In the genomic region with DNA sequence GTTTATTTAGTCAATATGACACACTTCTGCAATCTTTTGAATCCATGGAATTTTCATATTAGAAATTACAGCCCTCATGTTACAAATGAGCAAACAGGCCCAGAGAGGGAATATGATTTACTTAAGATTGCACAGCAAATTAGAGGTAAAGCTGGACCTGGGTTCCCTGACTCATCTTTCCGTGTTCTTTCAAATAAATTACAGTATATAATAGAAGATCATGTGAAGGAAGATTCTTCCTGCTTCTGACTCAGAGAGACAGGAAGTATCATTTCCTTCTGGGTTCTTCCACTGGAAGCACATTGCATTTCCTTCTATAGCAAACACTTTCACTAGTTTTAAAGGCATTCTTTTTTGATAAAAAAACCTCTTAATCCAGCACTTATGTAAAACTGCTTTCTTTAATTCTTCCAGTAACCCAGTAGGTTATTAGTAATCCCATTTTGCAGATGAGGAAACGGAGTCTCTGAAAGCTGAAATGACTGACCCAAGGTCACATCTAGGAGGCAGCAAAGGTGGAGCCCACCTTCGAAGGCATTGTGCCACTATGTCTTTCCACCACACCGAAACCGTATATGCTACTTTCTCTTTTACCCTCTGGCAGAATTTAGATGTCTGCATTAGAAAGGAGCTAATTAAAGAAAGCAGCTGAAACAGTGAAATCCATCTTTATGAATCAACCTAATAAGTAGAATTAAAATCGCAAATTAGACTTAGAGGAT, we compare ENCODE assay signal across 14 cellular contexts.
A peak's percentile ranks its signal among the peaks of the same experiment; 100 is the strongest.
DNase-seq lines count a peak whose midpoint lies in the region; ATAC-seq and TF ChIP-seq lines count a peak whose summit lies in the region.
"Had no signal": no experiment of that assay in that cellular context is flagged by ENCODE, and none has a peak within 500 bp of the region (broad histone marks: within the 10 kb centered on the region; RNA-seq: fewer than 3 reads in every experiment).

No MANE protein-coding gene starts in this region.

- H3K4me3 ChIP-seq in PC-9 (peak overlapping the region; percentile 34; the same call in 1 of the 2 replicates), muscle layer of duodenum (ENCODE audit: low read depth in 1 of 2, low read length in 2 of 2) (no peak overlapping the region)

- peak overlapping the region; percentile 65 for H3K4me2 ChIP-seq in PC-9

- no peaks in the 10 kb centered on the region for H3K79me2 ChIP-seq in PC-9 (ENCODE audit: low read depth)

- H3K27ac ChIP-seq in PC-9 = peak overlapping the region; percentile 96
- peak overlapping the region; percentile 99 for H3K27ac ChIP-seq in epithelial cell of prostate
- peak overlapping the region; percentile 29 for H3K27ac ChIP-seq in muscle layer of duodenum (ENCODE audit: low read length)
- H3K27ac ChIP-seq: VCaP had no signal

- POLR2A ChIA-PET in PC-9 (lab: Charles Lee; ENCODE audit: unreplicated experiment) = interaction anchor here (0.6 kb wide), 3 partner anchors 95 to 1695 kb away, joined by 3 to 9 read pairs (median 3); no protein-coding TSS in a partner anchor

- ATAC-seq in GM19395 (IDR thresholded peaks at IDR 0.05; ENCODE audit: unreplicated experiment) (no peak), HG02981 (IDR thresholded peaks at IDR 0.05; ENCODE audit: unreplicated experiment) (no peak)
- ATAC-seq: CD8-positive, alpha-beta T cell; Right ventricle myocardium inferior; stimulated activated naive CD8-positive, alpha-beta T cell treated with anti-CD3 and anti-CD28 coated beads, Interleukin-15, Interleukin-2, amounts not matched to agents 100 U/mL and 50 U/mL, for 24 hours had no signal

- H3K27me3 ChIP-seq in PC-9 (ENCODE audit: insufficient read depth, low read depth) = no peaks in the 10 kb centered on the region
- H3K27me3 ChIP-seq in muscle layer of duodenum (ENCODE audit: low read depth, low read length) = no peaks in the 10 kb centered on the region

- TF ChIP-seq CTCF in PC-9 (conservative IDR thresholded peaks at IDR 0.05) = no peak

- peaks cover 31% of the 10 kb centered on the region for H3F3A ChIP-seq in PC-9 (ENCODE audit: insufficient read depth, low read depth)

- intact Hi-C loops in PC-9 (cut with micrococcal nuclease; ENCODE audit: unreplicated experiment) = loop anchor here (1.0 to 10.0 kb wide), 5 partner anchors 39 to 386 kb away; no protein-coding TSS in a partner anchor

- no TSS peak for BruUV-seq in PC-9 (replicated peaks; lab: Mats Ljungman, UMichigan)

- H3K4me1 ChIP-seq in PC-9 (replicated peaks; ENCODE audit: insufficient read depth) (peaks cover 45% of the 10 kb centered on the region), muscle layer of duodenum (ENCODE audit: control insufficient read depth in 1 of 2, insufficient read depth in 2 of 2, low read length in 2 of 2) (peaks cover 6 to 15% of the 10 kb centered on the region in 2 donors)

- no peaks in the 10 kb centered on the region for H3K9me2 ChIP-seq in PC-9 (ENCODE audit: insufficient read depth)

- no peaks in the 10 kb centered on the region for H4K20me1 ChIP-seq in PC-9 (ENCODE audit: insufficient read depth)

- H2AFZ ChIP-seq in PC-9 = no peak overlapping the region

- H3K36me3 ChIP-seq in PC-9 (ENCODE audit: low read depth) = no peaks in the 10 kb centered on the region
- H3K36me3 ChIP-seq in muscle layer of duodenum (ENCODE audit: control insufficient read depth in 1 of 2, insufficient read depth in 2 of 2, low read length in 2 of 2) = no peaks in the 10 kb centered on the region

- CTCF ChIA-PET in PC-9 (lab: Charles Lee) = interaction anchor here (0.6 to 0.8 kb wide), 2 partner anchors 425 to 575 kb away, joined by 7 to 13 read pairs; no protein-coding TSS in a partner anchor

- DNase-seq in EL = peak; percentile 72
- DNase-seq in PC-9 = peak in 1 of 2 experiments; percentile 76
- DNase-seq in epithelial cell of prostate (ENCODE audit: low read depth, low spot score) = peak; percentile 83
- DNase-seq in DMS53 treated with DMSO at 0.1 percent for 48 hours (lab: John Stamatoyannopoulos, UW; ENCODE audit: unreplicated experiment) = no peak
- no peak for DNase-seq in NCI-H1436 treated with DMSO at 0.1 percent for 48 hours (lab: John Stamatoyannopoulos, UW)
- DNase-seq: CD8-positive, alpha-beta T cell; kidney; NCI-H2107; stimulated activated naive CD8-positive, alpha-beta T cell treated with anti-CD3 and anti-CD28 coated beads, Interleukin-15, Interleukin-2, amounts not matched to agents 100 U/mL and 50 U/mL, for 24 hours had no signal

- H3K9me3 ChIP-seq in PC-9 (ENCODE audit: insufficient read depth, low read depth) (no peaks in the 10 kb centered on the region; the same call in 1 of the 2 replicates), muscle layer of duodenum (ENCODE audit: control insufficient read depth in 1 of 2, low read length in 2 of 2) (no peaks in the 10 kb centered on the region)

Comparison
In these comparisons a context has a peak if more than half of its experiments do, and no peak if none do; other contexts are left out.
1. DNase-seq: peak in EL (single experiment) and epithelial cell of prostate (single experiment); none in DMS53 treated with DMSO at 0.1 percent for 48 hours (single experiment) and NCI-H1436 treated with DMSO at 0.1 percent for 48 hours (single experiment).
2. H3K27ac ChIP-seq: peak in every context shown above with its lines; median percentile 99 in epithelial cell of prostate; 96 in PC-9; 29 in muscle layer of duodenum.